Comparison of ENCODE assay signal across 17 cellular contexts in the genomic region with DNA sequence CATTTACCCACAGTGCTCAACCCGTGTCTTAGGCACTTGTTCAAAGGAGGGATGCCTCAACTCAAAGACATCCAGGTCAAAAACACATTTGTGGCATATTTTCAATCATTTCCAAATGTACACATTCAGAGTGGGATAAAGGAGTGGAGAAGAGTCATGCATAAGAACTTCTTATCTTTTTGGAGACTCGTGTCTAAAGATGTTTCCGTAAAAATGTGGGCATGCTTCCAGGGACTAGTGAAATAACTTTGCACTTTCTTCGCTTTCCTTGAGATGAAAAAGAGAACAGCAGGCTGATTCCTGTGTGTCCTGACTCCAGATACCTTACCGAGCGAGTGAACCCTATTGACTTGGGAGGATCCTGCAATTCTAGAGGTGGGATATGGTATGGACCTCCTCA.
DNase-seq lines count a peak whose midpoint lies in the region; ATAC-seq and TF ChIP-seq lines count a peak whose summit lies in the region.
"Had no signal": no experiment of that assay in that cellular context is flagged by ENCODE, and none has a peak within 500 bp of the region (broad histone marks: within the 10 kb centered on the region; RNA-seq: fewer than 3 reads in every experiment).

No MANE protein-coding gene starts in this region.

- in situ Hi-C loops in mammary epithelial cell (cut with MboI; ENCODE audit: low sequenced_read_pairs in 2 of 2), result no loop called here

- H3K4me1 ChIP-seq in mammary epithelial cell (ENCODE audit: insufficient read depth, low read length) (peaks cover 14% of the 10 kb centered on the region), smooth muscle cell (ENCODE audit: low read depth) (no peaks in the 10 kb centered on the region)

- no peaks in the 10 kb centered on the region for H3K9me3 Mint-ChIP-seq in MCF 10A (ENCODE audit: unreplicated experiment)
- H3K9me3 Mint-ChIP-seq: CD4-positive, alpha-beta T cell had no signal

- H3K9ac ChIP-seq in mammary epithelial cell (ENCODE audit: insufficient read depth, low read length), result no peak overlapping the region
- H3K9ac ChIP-seq in smooth muscle cell (ENCODE audit: low read depth), result no peak overlapping the region

- 72% methylated on average over 4 of the region's 6 CpGs for WGBS in mammary epithelial cell (ENCODE audit: low coverage, missing lambda C conversion rate)
- 56% methylated on average over 6 of the region's 6 CpGs for WGBS in smooth muscle cell (ENCODE audit: low lambda C conversion rate)

- dilution Hi-C loops in mammary epithelial cell (cut with HindIII; ENCODE audit: low sequenced_read_pairs), result no loop called here

- H3K27me3 ChIP-seq in mammary epithelial cell (ENCODE audit: insufficient read depth, low read length), result no peaks in the 10 kb centered on the region
- no peaks in the 10 kb centered on the region for H3K27me3 ChIP-seq in smooth muscle cell (ENCODE audit: low read depth)

- peak overlapping the region; percentile 27 for H3K27ac Mint-ChIP-seq in MCF 10A (ENCODE audit: low read depth, unreplicated experiment)
- H3K27ac Mint-ChIP-seq: CD4-positive, alpha-beta T cell; GM23338 had no signal

- no peak overlapping the region for H3K4me3 Mint-ChIP-seq in MCF 10A (ENCODE audit: unreplicated experiment)
- H3K4me3 Mint-ChIP-seq: CD4-positive, alpha-beta T cell; GM23338 had no signal

- TF ChIP-seq CTCF in MCF 10A (IDR thresholded peaks at IDR 0.05; ENCODE audit: unreplicated experiment) (no peak), mammary epithelial cell (conservative IDR thresholded peaks at IDR 0.05 in 1 of 2, IDR thresholded peaks at IDR 0.05 in 1 of 2; ENCODE audit: extremely low read depth in 1 of 2, insufficient read depth in 1 of 2, low read depth in 1 of 2, low read length in 2 of 2) (no peak), choroid plexus epithelial cell (conservative IDR thresholded peaks at IDR 0.05; ENCODE audit: low read depth, low read length) (no peak), fibroblast of the aortic adventitia (IDR thresholded peaks at IDR 0.05; ENCODE audit: insufficient read depth, low read length) (no peak), smooth muscle cell (IDR thresholded peaks at IDR 0.05; ENCODE audit: borderline replicate concordance, insufficient read depth, poor library complexity, severe bottlenecking) (no peak)

- H3F3A ChIP-seq in smooth muscle cell (ENCODE audit: low read depth), result no peaks in the 10 kb centered on the region

- no peak for ATAC-seq in GM19397 (IDR thresholded peaks at IDR 0.05; ENCODE audit: unreplicated experiment)
- ATAC-seq: GM12878, GM23338 had no signal

- H3K4me1 Mint-ChIP-seq in MCF 10A (ENCODE audit: insufficient read depth, unreplicated experiment), result peaks cover 14% of the 10 kb centered on the region
- H3K4me1 Mint-ChIP-seq: GM23338 had no signal

- H3K79me2 ChIP-seq in mammary epithelial cell (ENCODE audit: insufficient read depth, low read length), result no peaks in the 10 kb centered on the region
- H3K79me2 ChIP-seq in smooth muscle cell (ENCODE audit: low read depth), result no peaks in the 10 kb centered on the region

- no peak overlapping the region for H3K27ac ChIP-seq in mammary epithelial cell (ENCODE audit: insufficient read depth, low read depth, low read length)
- H3K27ac ChIP-seq in smooth muscle cell (ENCODE audit: low read depth), result no peak overlapping the region
- H3K27ac ChIP-seq: 22Rv1, HL-60 had no signal

- POLR2A ChIA-PET in MCF 10A (lab: Yijun Ruan, JAX), result no interaction called here

- no peak overlapping the region for H2AFZ ChIP-seq in mammary epithelial cell (ENCODE audit: low read depth, low read length)
- H2AFZ ChIP-seq in smooth muscle cell (ENCODE audit: low read depth), result no peak overlapping the region
- H2AFZ ChIP-seq: GM23338 had no signal

- CTCF ChIA-PET in MCF 10A (lab: Yijun Ruan, JAX) (no interaction called here), mammary epithelial cell (lab: Charles Lee; ENCODE audit: low non-redundant PET) (no interaction called here)

- no peaks in the 10 kb centered on the region for H3K27me3 Mint-ChIP-seq in MCF 10A (ENCODE audit: insufficient read depth, unreplicated experiment)
- H3K27me3 Mint-ChIP-seq: CD4-positive, alpha-beta T cell had no signal

- DNase-seq in MCF 10A (ENCODE audit: unreplicated experiment) (no peak), mammary epithelial cell (no peak), choroid plexus epithelial cell (ENCODE audit: low read depth) (peak; percentile 74), fibroblast of the aortic adventitia (ENCODE audit: low read depth) (peak; percentile 34), smooth muscle cell (lab: John Stamatoyannopoulos, UW; ENCODE audit: unreplicated experiment) (no peak), NCI-H82 (lab: John Stamatoyannopoulos, UW) (no peak), AG08395 (ENCODE audit: low spot score) (no peak)
- DNase-seq: C1 segment of cervical spinal cord; Calu3; CD4-positive, alpha-beta T cell; DMS 273 treated with DMSO at 0.1 percent for 48 hours; H7 had no signal

- no peaks in the 10 kb centered on the region for H3K36me3 ChIP-seq in mammary epithelial cell (ENCODE audit: insufficient read depth, low read length)
- no peaks in the 10 kb centered on the region for H3K36me3 ChIP-seq in smooth muscle cell (ENCODE audit: low read depth)

- BruUV-seq in MCF 10A (replicated peaks; lab: Mats Ljungman, UMichigan), result no TSS peak
- BruUV-seq in mammary epithelial cell (replicated peaks; lab: Mats Ljungman, UMichigan), result no TSS peak

- H4K20me1 ChIP-seq in mammary epithelial cell (ENCODE audit: insufficient read depth, low read length) (no peaks in the 10 kb centered on the region), smooth muscle cell (ENCODE audit: low read depth) (no peaks in the 10 kb centered on the region)

- H3K4me3 ChIP-seq in mammary epithelial cell (replicated peaks in 1 of 3; ENCODE audit: insufficient read depth in 1 of 3, low read depth in 2 of 3, low read length in 3 of 3) (no peak overlapping the region), choroid plexus epithelial cell (ENCODE audit: low read depth, low read length) (peak overlapping the region; percentile 12), fibroblast of the aortic adventitia (ENCODE audit: low read depth, low read length) (no peak overlapping the region), smooth muscle cell (no peak overlapping the region)
- H3K4me3 ChIP-seq: GM12878, GM23338 had no signal

- intact Hi-C loops in MCF 10A (cut with micrococcal nuclease), result no loop called here
- intact Hi-C loops in mammary epithelial cell (cut with micrococcal nuclease), result loop anchor here (10.0 kb wide), 1 partner anchor 316 kb away; no protein-coding TSS in a partner anchor

- no peaks in the 10 kb centered on the region for H3K9me3 ChIP-seq in mammary epithelial cell (replicated peaks; ENCODE audit: insufficient read depth, low read length)
- no peaks in the 10 kb centered on the region for H3K9me3 ChIP-seq in smooth muscle cell (replicated peaks; ENCODE audit: low read depth)

- no peaks in the 10 kb centered on the region for H3K36me3 Mint-ChIP-seq in MCF 10A (ENCODE audit: insufficient read depth, unreplicated experiment)

- H3K4me2 ChIP-seq in mammary epithelial cell (ENCODE audit: insufficient read depth, low read depth, low read length), result no peak overlapping the region
- peak overlapping the region; percentile 61 for H3K4me2 ChIP-seq in smooth muscle cell
- H3K4me2 ChIP-seq: GM23338 had no signal

Comparison
In these comparisons a context has a peak if more than half of its experiments do, and no peak if none do; other contexts are left out.
1. DNase-seq: peak in choroid plexus epithelial cell (single experiment) and fibroblast of the aortic adventitia (single experiment); none in MCF 10A (single experiment), mammary epithelial cell (single experiment), smooth muscle cell (single experiment), NCI-H82 (single experiment) and AG08395 (single experiment).